In genomic region chr19:35901854-35902661, GRCh38 we compare ENCODE assay signal across 8 cellular contexts. TPM values are rescaled to one million over a fixed set of nuclear protein-coding genes. Genes with fewer than 3 reads are reported as not detected.
DNase-seq lines count a peak whose midpoint lies in the region; ATAC-seq and TF ChIP-seq lines count a peak whose summit lies in the region.

TSS of gene HCST (plus strand) at chr19:35902529. CDS start at chr19:35902594, 65 bp downstream.

- DNase-seq in right atrium auricular region (ENCODE audit: low spot score), result no peak
- DNase-seq in Right ventricle myocardium superior, result no peak
- peak; percentile 21 for DNase-seq in SKM-1 (lab: John Stamatoyannopoulos, UW; ENCODE audit: unreplicated experiment)
- peak in 1 of 2 donors; percentile 11 for DNase-seq in cardiac fibroblast (ENCODE audit: low read depth in 2 of 2)
- DNase-seq in mucosa of descending colon, result peak in 2 of 3 donors; percentile 36 to 55
- DNase-seq in NCI-H69 (lab: John Stamatoyannopoulos, UW), result no peak
- no peak for DNase-seq in NCI-H187 treated with DMSO at 0.1 percent for 48 hours (lab: John Stamatoyannopoulos, UW)

- peak within 1 kb of the TSS; percentile 48 to 85 for H3K27ac ChIP-seq in right atrium auricular region

- H3K4me1 ChIP-seq in right atrium auricular region, result peaks cover 0 to 25% of the 10 kb centered on the region in 2 donors
- peaks cover 9% of the 10 kb centered on the region for H3K4me1 ChIP-seq in mucosa of descending colon (ENCODE audit: low read depth)

- ATAC-seq in Right ventricle myocardium superior (ENCODE audit: poor library complexity) (no peak), mucosa of descending colon (no peak), HG03521 (IDR thresholded peaks at IDR 0.05; ENCODE audit: unreplicated experiment) (no peak)

- H3K36me3 ChIP-seq in right atrium auricular region (peaks cover 2% of the 10 kb centered on the region), mucosa of descending colon (ENCODE audit: low read depth) (no peaks in the 10 kb centered on the region)

- H3K4me3 ChIP-seq in right atrium auricular region (peak within 1 kb of the TSS in 1 of 2 donors; percentile 21), cardiac fibroblast (replicated peaks in 1 of 2; ENCODE audit: low read depth in 2 of 2, low read length in 2 of 2) (peak within 1 kb of the TSS; percentile 24 to 28), mucosa of descending colon (no peak within 1 kb of the TSS)

- no peaks in the 10 kb centered on the region for H3K27me3 ChIP-seq in right atrium auricular region

- TF ChIP-seq CTCF in right atrium auricular region (IDR thresholded peaks at IDR 0.05), result no peak
- no peak for TF ChIP-seq CTCF in cardiac fibroblast (IDR thresholded peaks at IDR 0.05; ENCODE audit: low read depth, low read length)
- TF ChIP-seq CTCF in mucosa of descending colon (IDR thresholded peaks at IDR 0.05), result no peak

- intact Hi-C loops in Right ventricle myocardium superior (cut with DNase I) (no loop called here), mucosa of descending colon (cut with DNase I, micrococcal nuclease) (no loop called here)

- H3K9me3 ChIP-seq in right atrium auricular region, result no peaks in the 10 kb centered on the region
- no peaks in the 10 kb centered on the region for H3K9me3 ChIP-seq in mucosa of descending colon

RNA-seq across cellular contexts. Expression of gene HCST, which starts in this region (rescaled TPM):
- total RNA-seq in right atrium auricular region, result 1 to 10 TPM in 1 of 2 donors, not detected in 1; 3.3 TPM
- 4.1 TPM for total RNA-seq in Right ventricle myocardium superior
- 1 to 10 TPM; 4.6 to 8.2 (median 7.9) TPM for total RNA-seq in mucosa of descending colon

Comparison
In these comparisons a context has a peak if more than half of its experiments do, and no peak if none do; other contexts are left out.
1. DNase-seq: peak in SKM-1 (single experiment) and mucosa of descending colon (2 of 3); none in right atrium auricular region (single experiment), Right ventricle myocardium superior (single experiment), NCI-H69 (single experiment) and NCI-H187 treated with DMSO at 0.1 percent for 48 hours (single experiment).